In genomic region chr7:104979167-104979841, GRCh38 we compare ENCODE assay signal across 8 cellular contexts. TPM values are rescaled to one million over a fixed set of nuclear protein-coding genes. Genes with fewer than 3 reads are reported as not detected.
DNase-seq lines count a peak whose midpoint lies in the region; ATAC-seq and TF ChIP-seq lines count a peak whose summit lies in the region.

No MANE protein-coding gene starts in this region.

- no peaks in the 10 kb centered on the region for H3K9me3 ChIP-seq in Peyer's patch
- H3K9me3 ChIP-seq in ovary, result no peaks in the 10 kb centered on the region

- no peaks in the 10 kb centered on the region for H3K27me3 ChIP-seq in Peyer's patch
- H3K27me3 ChIP-seq in ovary, result no peaks in the 10 kb centered on the region

- no peak for TF ChIP-seq EP300 in ovary (IDR thresholded peaks at IDR 0.05)

- TF ChIP-seq CTCF in Peyer's patch (IDR thresholded peaks at IDR 0.05), result no peak
- no peak for TF ChIP-seq CTCF in ovary (IDR thresholded peaks at IDR 0.05)

- no peak for ATAC-seq in GM19328 (IDR thresholded peaks at IDR 0.05; ENCODE audit: unreplicated experiment)

- TF ChIP-seq POLR2A in Peyer's patch (IDR thresholded peaks at IDR 0.05) (no peak), ovary (IDR thresholded peaks at IDR 0.05) (no peak)

- H3K4me1 ChIP-seq in Peyer's patch (peaks cover 0 to 60% (median 5%) of the 10 kb centered on the region in 4 donors), ovary (ENCODE audit: insufficient read depth) (peaks cover 15% of the 10 kb centered on the region)

- H3K36me3 ChIP-seq in Peyer's patch (no peaks in the 10 kb centered on the region), ovary (no peaks in the 10 kb centered on the region)

- DNase-seq in EL (peak; percentile 72), Peyer's patch (no peak), fibroblast of peridontal ligament (ENCODE audit: extremely low read depth) (peak; percentile 93), ovary (peak in 2 of 5 donors; percentile 34 to 37), NCI-H748 (lab: John Stamatoyannopoulos, UW; ENCODE audit: unreplicated experiment) (no peak), NCI-H1694 (lab: John Stamatoyannopoulos, UW) (no peak), midbrain (lab: John Stamatoyannopoulos, UW) (no peak)

- H3K27ac ChIP-seq in Peyer's patch (peak overlapping the region; percentile 7 to 53 (median 39)), ovary (peak overlapping the region; percentile 27 to 34)

- WGBS in ovary, 3 donors, result 25 to 37% (median 33%) methylated on average over 4 of the region's 4 CpGs

- intact Hi-C loops in ovary (cut with DNase I), result loop anchor here in 1 of 4 donors (5.0 kb wide), 1 partner anchor 33 kb away; the partner anchor contains the start of gene KMT2E

- no peak overlapping the region for H3K4me3 ChIP-seq in Peyer's patch
- H3K4me3 ChIP-seq in ovary, result no peak overlapping the region

RNA-seq across cellular contexts. Expression of gene KMT2E, which starts 34.7 kb away (rescaled TPM):
- total RNA-seq in Peyer's patch (100 to 1,000 TPM in 3 of 4 donors, 10 to 100 TPM in 1; 88.6 to 170 (median 130) TPM), ovary (100 to 1,000 TPM in 6 of 7 donors, 10 to 100 TPM in 1; 97.4 to 152 (median 113) TPM)
- 10 to 100 TPM; 35.2 to 56.8 TPM for polyA plus RNA-seq in ovary

Comparison
In these comparisons a context has a peak if more than half of its experiments do, and no peak if none do; other contexts are left out.
1. DNase-seq: peak in EL (single experiment) and fibroblast of peridontal ligament (single experiment); none in Peyer's patch (0 of 3), NCI-H748 (single experiment), NCI-H1694 (single experiment) and midbrain (single experiment).